Comparison of ENCODE assay signal across 8 cellular contexts in genomic region chr2:8475349-8476045, GRCh38.
A peak's percentile ranks its signal among the peaks of the same experiment; 100 is the strongest.
DNase-seq lines count a peak whose midpoint lies in the region; ATAC-seq and TF ChIP-seq lines count a peak whose summit lies in the region.

No MANE protein-coding gene starts in this region.

- no peaks in the 10 kb centered on the region for H3K36me3 ChIP-seq in muscle layer of duodenum (ENCODE audit: control insufficient read depth in 1 of 2, insufficient read depth in 2 of 2, low read length in 2 of 2)
- no peaks in the 10 kb centered on the region for H3K36me3 ChIP-seq in upper lobe of left lung
- no peaks in the 10 kb centered on the region for H3K36me3 ChIP-seq in vagina

- in situ Hi-C loops in GM13976 (cut with MboI; ENCODE audit: low sequenced_read_pairs, unreplicated experiment) (no loop called here), ACHN (cut with HindIII; ENCODE audit: low pct_ligation_motif_present, low pct_unique_long_range_greater_than_20kb, low sequenced_read_pairs) (no loop called here)

- TF ChIP-seq CTCF in GM13976 (IDR thresholded peaks at IDR 0.05; ENCODE audit: borderline replicate concordance, control extremely low read depth, extremely low read depth, insufficient read depth, missing control alignments) (no peak), upper lobe of left lung (IDR thresholded peaks at IDR 0.05) (no peak), vagina (IDR thresholded peaks at IDR 0.05) (no peak)

- H3K9me3 ChIP-seq in muscle layer of duodenum (ENCODE audit: control insufficient read depth in 1 of 2, low read length in 2 of 2) (no peaks in the 10 kb centered on the region), upper lobe of left lung (no peaks in the 10 kb centered on the region), vagina (no peaks in the 10 kb centered on the region)

- ATAC-seq in HG02852 (IDR thresholded peaks at IDR 0.05; ENCODE audit: unreplicated experiment) (peak; percentile 35), GM21390 (IDR thresholded peaks at IDR 0.05; ENCODE audit: unreplicated experiment) (no peak), upper lobe of left lung (ENCODE audit: low FRiP score in 2 of 2) (no peak)

- H3K4me1 ChIP-seq in muscle layer of duodenum (ENCODE audit: control insufficient read depth in 1 of 2, insufficient read depth in 2 of 2, low read length in 2 of 2) (peaks cover 0 to 17% of the 10 kb centered on the region in 2 donors), upper lobe of left lung (peaks cover 19 to 44% (median 35%) of the 10 kb centered on the region in 4 donors), vagina (peaks cover 22% of the 10 kb centered on the region)

- WGBS in upper lobe of left lung, 2 donors, result 43 to 62% methylated on average over 13 of the region's 13 CpGs

- H3K27me3 ChIP-seq in muscle layer of duodenum (ENCODE audit: low read depth, low read length) (no peaks in the 10 kb centered on the region), upper lobe of left lung (no peaks in the 10 kb centered on the region), vagina (no peaks in the 10 kb centered on the region)

- no peak for TF ChIP-seq EP300 in upper lobe of left lung (IDR thresholded peaks at IDR 0.05)

- H3K4me3 ChIP-seq in muscle layer of duodenum (ENCODE audit: low read depth in 1 of 2, low read length in 2 of 2), result no peak overlapping the region
- H3K4me3 ChIP-seq in upper lobe of left lung, result no peak overlapping the region
- H3K4me3 ChIP-seq in vagina, result no peak overlapping the region

- H3K27ac ChIP-seq in muscle layer of duodenum (ENCODE audit: low read length) (peak overlapping the region; percentile 35), upper lobe of left lung (peak overlapping the region in 2 of 4 donors; percentile 22 to 68), vagina (no peak overlapping the region)

- TF ChIP-seq POLR2A in upper lobe of left lung (IDR thresholded peaks at IDR 0.05) (no peak), vagina (IDR thresholded peaks at IDR 0.05) (no peak)

- peak; percentile 52 for DNase-seq in GM13976 (ENCODE audit: low spot score)
- DNase-seq in SHP77 (lab: John Stamatoyannopoulos, UW), result peak; percentile 41 to 47
- DNase-seq in ACHN, result no peak
- DNase-seq in upper lobe of left lung, result no peak
- no peak for DNase-seq in vagina (ENCODE audit: extremely low spot score in 2 of 2)

- intact Hi-C loops in vagina (cut with DNase I), result no loop called here

Comparison
In these comparisons a context has a peak if more than half of its experiments do, and no peak if none do; other contexts are left out.
1. DNase-seq: peak in GM13976 (single experiment) and SHP77 (2 of 2); none in ACHN (single experiment), upper lobe of left lung (0 of 2) and vagina (0 of 2).